ENCODE assay signal across 8 cellular contexts in the genomic region with DNA sequence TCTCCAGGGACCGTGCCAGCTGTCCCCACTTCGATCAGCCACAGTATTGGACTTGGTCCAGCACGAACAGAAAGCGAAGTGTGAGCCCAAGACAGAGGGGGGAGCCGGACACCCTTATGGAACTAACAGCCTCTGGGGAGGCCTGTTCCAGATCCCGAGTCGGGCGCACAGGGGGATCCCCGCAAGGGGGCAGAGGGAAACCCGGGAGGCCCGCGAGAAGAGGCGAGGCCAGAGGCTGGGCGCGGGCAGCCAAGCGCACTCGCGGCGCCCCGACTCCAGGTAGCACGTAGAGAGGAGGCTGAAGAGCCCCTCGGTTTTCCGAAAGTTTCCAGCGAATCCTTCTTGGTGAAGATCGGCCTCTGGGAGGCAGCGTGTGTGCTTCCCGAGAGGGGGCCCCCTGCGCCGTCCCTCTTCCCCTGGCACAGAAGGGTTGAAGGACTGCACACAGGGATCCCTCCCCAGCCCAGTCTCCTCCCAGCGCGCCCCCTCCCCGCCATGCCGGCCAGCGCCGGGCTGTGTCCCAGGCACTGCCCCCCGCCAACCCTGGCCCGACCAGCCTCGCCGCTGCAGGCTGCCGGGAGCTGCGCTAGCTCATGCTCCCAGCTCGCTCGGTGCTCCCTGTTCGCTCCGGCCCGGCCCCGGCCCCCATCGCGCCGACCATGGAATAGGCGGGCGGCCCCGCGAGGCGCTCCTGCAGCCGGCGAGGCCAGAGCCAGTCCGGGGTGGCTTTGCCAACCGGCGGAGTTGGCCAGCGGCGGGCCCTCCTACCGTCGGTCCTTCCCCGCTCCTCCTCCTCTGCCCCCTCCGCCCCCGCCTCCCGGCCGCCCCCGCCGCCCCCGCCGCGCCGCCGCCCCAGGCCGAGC. TPM values are rescaled to one million over a fixed set of nuclear protein-coding genes. Genes with fewer than 3 reads are reported as not detected.
A peak's percentile ranks its signal among the peaks of the same experiment; 100 is the strongest.
DNase-seq lines count a peak whose midpoint lies in the region; ATAC-seq and TF ChIP-seq lines count a peak whose summit lies in the region.

No MANE protein-coding gene starts in this region.

- WGBS in HUES64 = 7% methylated on average over 69 of the region's 77 CpGs
- 0 to 1% methylated on average over 36 to 51 of the region's 77 CpGs for WGBS in lower leg skin, 2 donors
- WGBS in thyroid gland, 2 donors = 1 to 2% methylated on average over 11 to 36 of the region's 77 CpGs

- TF ChIP-seq CTCF in CD14-positive monocyte (IDR thresholded peaks at IDR 0.05) = no peak
- no peak for TF ChIP-seq CTCF in lower leg skin (IDR thresholded peaks at IDR 0.05)
- TF ChIP-seq CTCF in thyroid gland (IDR thresholded peaks at IDR 0.05) = no peak

- ATAC-seq in central memory CD8-positive, alpha-beta T cell (replicated peaks; ENCODE audit: extremely low read depth, poor library complexity, severe bottlenecking) = peak; percentile 5
- no peak for ATAC-seq in GM21737 (IDR thresholded peaks at IDR 0.05; ENCODE audit: unreplicated experiment)

- peaks cover 19% of the 10 kb centered on the region for H3K4me1 ChIP-seq in HUES64 (ENCODE audit: insufficient read depth, low read length)
- H3K4me1 ChIP-seq in thyroid gland = peaks cover 15 to 23% of the 10 kb centered on the region in 2 donors

- H3K27ac Mint-ChIP-seq in CD14-positive monocyte = peak overlapping the region in 2 of 7 donors; percentile 37 to 70
- no peak overlapping the region for H3K27ac Mint-ChIP-seq in central memory CD8-positive, alpha-beta T cell (ENCODE audit: low read depth)

- peak overlapping the region; percentile 21; the same call in 1 of the 2 replicates for H3K9ac ChIP-seq in HUES64 (ENCODE audit: low read depth, low read length)

- H3K9me3 ChIP-seq in HUES64 (ENCODE audit: insufficient read depth, low read depth, low read length) (no peaks in the 10 kb centered on the region), thyroid gland (no peaks in the 10 kb centered on the region)

- no peaks in the 10 kb centered on the region for H3K36me3 ChIP-seq in HUES64 (ENCODE audit: insufficient read depth, low read length)
- H3K36me3 ChIP-seq in thyroid gland = no peaks in the 10 kb centered on the region

- H3K27me3 ChIP-seq in HUES64 (ENCODE audit: insufficient read depth, low read length) (peaks cover 45% of the 10 kb centered on the region), thyroid gland (no peaks in the 10 kb centered on the region)

- peaks cover 0 to 3% of the 10 kb centered on the region in 2 donors for H3K36me3 Mint-ChIP-seq in CD14-positive monocyte
- H3K36me3 Mint-ChIP-seq in central memory CD8-positive, alpha-beta T cell (ENCODE audit: insufficient read depth) = no peaks in the 10 kb centered on the region

- TF ChIP-seq POLR2A in lower leg skin (IDR thresholded peaks at IDR 0.05) (no peak), thyroid gland (IDR thresholded peaks at IDR 0.05) (peak in 1 of 2 donors; percentile 37)

- intact Hi-C loops in CD14-positive monocyte (cut with micrococcal nuclease) (loop anchor here (10.0 kb wide), 2 partner anchors 63 to 103 kb away; no protein-coding TSS in a partner anchor), lower leg skin (cut with DNase I; ENCODE audit: low total_unique reads) (no loop called here), thyroid gland (cut with DNase I) (no loop called here)

- DNase-seq in CD14-positive monocyte (ENCODE audit: low spot score) = no peak
- DNase-seq in central memory CD8-positive, alpha-beta T cell (ENCODE audit: low spot score in 2 of 2) = no peak
- no peak for DNase-seq in lower leg skin (ENCODE audit: low spot score in 2 of 2)
- peak; percentile 85 to 87 for DNase-seq in thyroid gland
- no peak for DNase-seq in activated CD8-positive, alpha-beta memory T cell treated with anti-CD3 and anti-CD28 coated beads for 24 hours
- DNase-seq in KG1 (lab: John Stamatoyannopoulos, UW) = no peak

- H3K27me3 Mint-ChIP-seq in CD14-positive monocyte (ENCODE audit: low read depth in 3 of 3) = peaks cover 23 to 42% (median 34%) of the 10 kb centered on the region in 3 donors
- H3K27me3 Mint-ChIP-seq in central memory CD8-positive, alpha-beta T cell = peaks cover 65% of the 10 kb centered on the region

- H3K27ac ChIP-seq in HUES64 (ENCODE audit: low read depth, low read length) = no peak overlapping the region
- H3K27ac ChIP-seq in thyroid gland = peak overlapping the region; percentile 55 to 82 (median 71)

- peaks cover 25% of the 10 kb centered on the region for H3K4me1 Mint-ChIP-seq in CD14-positive monocyte
- no peaks in the 10 kb centered on the region for H3K4me1 Mint-ChIP-seq in central memory CD8-positive, alpha-beta T cell

- peaks cover 0 to 3% (median 0%) of the 10 kb centered on the region in 7 donors for H3K9me3 Mint-ChIP-seq in CD14-positive monocyte
- no peaks in the 10 kb centered on the region for H3K9me3 Mint-ChIP-seq in central memory CD8-positive, alpha-beta T cell

- peak overlapping the region; percentile 71 to 82 for H3K4me3 Mint-ChIP-seq in CD14-positive monocyte
- peak overlapping the region; percentile 27 for H3K4me3 Mint-ChIP-seq in central memory CD8-positive, alpha-beta T cell

- peak overlapping the region; percentile 57 for H3K4me3 ChIP-seq in HUES64 (ENCODE audit: low read length)
- peak overlapping the region; percentile 27 for H3K4me3 ChIP-seq in lower leg skin (ENCODE audit: low read depth, poor library complexity, severe bottlenecking)
- H3K4me3 ChIP-seq in thyroid gland (replicated peaks in 1 of 3) = peak overlapping the region; percentile 28 to 60 (median 54)

RNA-seq across cellular contexts. Expression of a gene that starts 0.6 kb away (rescaled TPM):
- under 1 TPM in 1 of 2 donors, not detected in 1; 0.08 TPM for polyA plus RNA-seq in CD14-positive monocyte
- polyA plus RNA-seq in HUES64 (2013, experiment 1 of 2) = 3.1 TPM
- polyA plus RNA-seq in HUES64 (2013, experiment 2 of 2) = 1.8 TPM
- total RNA-seq in lower leg skin (1 to 10 TPM; 2.3 to 6.9 (median 5.4) TPM), thyroid gland (1 to 10 TPM; 4.0 to 8.1 (median 6.3) TPM)

Comparison
In these comparisons a context has a peak if more than half of its experiments do, and no peak if none do; other contexts are left out.
1. DNase-seq: peak in thyroid gland (2 of 2); none in CD14-positive monocyte (single experiment), central memory CD8-positive, alpha-beta T cell (0 of 2), lower leg skin (0 of 2), activated CD8-positive, alpha-beta memory T cell treated with anti-CD3 and anti-CD28 coated beads for 24 hours (single experiment) and KG1 (single experiment).
2. intact Hi-C loops: an anchor here in CD14-positive monocyte (10.0 kb wide); none called in lower leg skin and thyroid gland.
3. Peak in every context shown above with its lines, with median percentiles within 50 percentile points of each other: H3K4me3 ChIP-seq.